30 cellular contexts compared by ENCODE assay signal in genomic region chr7:107712906-107713305, GRCh38.
"Had no signal": no experiment of that assay in that cellular context is flagged by ENCODE, and none has a peak within 500 bp of the region (broad histone marks: within the 10 kb centered on the region; RNA-seq: fewer than 3 reads in every experiment).

No MANE protein-coding gene starts in this region.

- H3K36me3 ChIP-seq: ascending aorta, SJCRH30, WERI-Rb-1 had no signal

- H3K4me1 Mint-ChIP-seq: activated CD4-positive, alpha-beta T cell treated with anti-CD3 and anti-CD28 coated beads, Interleukin-2, amount 10 ng/mL, durations not matched to agents 24 days and 14 days; activated naive CD4-positive, alpha-beta T cell treated with anti-CD3 and anti-CD28 coated beads, Interleukin-2, amount 50 U/mL, for 24 hours; activated naive CD8-positive, alpha-beta T cell treated with anti-CD3 and anti-CD28 coated beads, Interleukin-2, amount 10 ng/mL, durations not matched to agents 7 days and 5 days had no signal

- H3K27ac ChIP-seq: ascending aorta, KMS-11, PC-9, SJCRH30, SK-N-MC, WERI-Rb-1 had no signal

- H3K4me3 ChIP-seq: ascending aorta, PC-9, SJCRH30, SK-N-MC had no signal

- H3K27me3 ChIP-seq: ascending aorta, SJCRH30 had no signal

- FAIRE-seq: RCC 7860 had no signal

- H3K27ac Mint-ChIP-seq: activated CD4-positive, alpha-beta T cell treated with anti-CD3 and anti-CD28 coated beads, Interleukin-2, amount 10 ng/mL, durations not matched to agents 24 days and 14 days; activated CD8-positive, alpha-beta T cell treated with anti-CD3 and anti-CD28 coated beads for 36 hours; activated naive CD4-positive, alpha-beta T cell treated with anti-CD3 and anti-CD28 coated beads, Interleukin-2, amount 50 U/mL, for 24 hours; activated naive CD8-positive, alpha-beta T cell treated with anti-CD3 and anti-CD28 coated beads, Interleukin-2, amount 10 ng/mL, durations not matched to agents 7 days and 5 days; activated T-helper 2 cell treated with anti-CD3 and anti-CD28 coated beads, Interferon-gamma antibody, Interleukin-2, Interleukin-4, amounts not matched to agents 10 μg/mL and 5 μg/mL and 100 μg/mL, durations not matched to agents 14 hours and 24 hours and 36 hours had no signal

- H3K4me3 Mint-ChIP-seq: activated CD4-positive, alpha-beta T cell treated with anti-CD3 and anti-CD28 coated beads, Interleukin-2, amount 10 ng/mL, durations not matched to agents 24 days and 14 days; activated CD8-positive, alpha-beta T cell treated with anti-CD3 and anti-CD28 coated beads for 36 hours; activated naive CD4-positive, alpha-beta T cell treated with anti-CD3 and anti-CD28 coated beads, Interleukin-2, amount 50 U/mL, for 24 hours; activated naive CD8-positive, alpha-beta T cell treated with anti-CD3 and anti-CD28 coated beads, Interleukin-2, amount 10 ng/mL, durations not matched to agents 7 days and 5 days; activated T-cell treated with anti-CD3 and anti-CD28 coated beads, Interleukin-2, amount 50 U/mL, for 72 hours had no signal

- ATAC-seq: activated CD8-positive, alpha-beta T cell treated with anti-CD3 and anti-CD28 coated beads for 36 hours; activated T-cell treated with anti-CD3 and anti-CD28 coated beads, Interleukin-2, amount 50 U/mL, for 72 hours had no signal

- H3K9me3 Mint-ChIP-seq: activated CD4-positive, alpha-beta T cell treated with anti-CD3 and anti-CD28 coated beads, Interleukin-2, amount 10 ng/mL, durations not matched to agents 24 days and 14 days; activated CD8-positive, alpha-beta T cell treated with anti-CD3 and anti-CD28 coated beads for 36 hours; activated naive CD4-positive, alpha-beta T cell treated with anti-CD3 and anti-CD28 coated beads, Interleukin-2, amount 50 U/mL, for 24 hours; activated naive CD8-positive, alpha-beta T cell treated with anti-CD3 and anti-CD28 coated beads, Interleukin-2, amount 10 ng/mL, durations not matched to agents 7 days and 5 days; activated T-cell treated with anti-CD3 and anti-CD28 coated beads, Interleukin-2, amount 50 U/mL, for 72 hours; activated T-helper 2 cell treated with anti-CD3 and anti-CD28 coated beads, Interferon-gamma antibody, Interleukin-2, Interleukin-4, amounts not matched to agents 10 μg/mL and 5 μg/mL and 100 μg/mL, durations not matched to agents 14 hours and 24 hours and 36 hours had no signal

- H3K4me1 ChIP-seq: ascending aorta, SJCRH30 had no signal

- H3K36me3 Mint-ChIP-seq: activated naive CD4-positive, alpha-beta T cell treated with anti-CD3 and anti-CD28 coated beads, Interleukin-2, amount 50 U/mL, for 24 hours had no signal

- DNase-seq: activated CD4-positive, alpha-beta T cell treated with anti-CD3 and anti-CD28 coated beads, Interleukin-2, amount 10 ng/mL, durations not matched to agents 24 days and 14 days; activated CD4-positive, alpha-beta T cell treated with anti-CD3 and anti-CD28 coated beads, Interleukin-2, amount 50 U/mL, for 4 hours; activated CD8-positive, alpha-beta T cell treated with anti-CD3 and anti-CD28 coated beads for 36 hours; activated gamma-delta T cell; activated naive CD4-positive, alpha-beta T cell treated with Interleukin-2 at 50 U/mL for 16 hours; activated naive CD8-positive, alpha-beta T cell treated with anti-CD3 and anti-CD28 coated beads, Interleukin-2, amount 10 ng/mL, durations not matched to agents 7 days and 5 days; activated T-cell treated with anti-CD3 and anti-CD28 coated beads, Interleukin-2, amount 50 U/mL, for 1 hour; activated T-cell treated with anti-CD3 and anti-CD28 coated beads, Interleukin-2, amount 50 U/mL, for 72 hours; amygdala; caudate nucleus; cerebellar nuclear complex; NCI-H1092 treated with DMSO at 0.1 percent for 48 hours; NCI-H146; NCI-H2029 treated with DMSO at 0.1 percent for 48 hours; NCI-H2171 treated with DMSO at 0.1 percent for 48 hours; NCI-H446; NCI-H510A treated with DMSO at 0.1 percent for 48 hours; NCI-H526 treated with DMSO at 0.1 percent for 48 hours; NCI-H774; PC-9; SHP77; SJCRH30; T1000; WERI-Rb-1 had no signal

- H3K27me3 Mint-ChIP-seq: activated CD4-positive, alpha-beta T cell treated with anti-CD3 and anti-CD28 coated beads, Interleukin-2, amount 10 ng/mL, durations not matched to agents 24 days and 14 days; activated naive CD4-positive, alpha-beta T cell treated with anti-CD3 and anti-CD28 coated beads, Interleukin-2, amount 50 U/mL, for 24 hours; activated naive CD8-positive, alpha-beta T cell treated with anti-CD3 and anti-CD28 coated beads, Interleukin-2, amount 10 ng/mL, durations not matched to agents 7 days and 5 days had no signal

- H3K9me3 ChIP-seq: ascending aorta, SJCRH30 had no signal
